ENCODE assay signal across 1 cellular context in genomic region chr17:48994548-48995331, GRCh38.
A peak's percentile ranks its signal among the peaks of the same experiment; 100 is the strongest.
TF ChIP-seq lines count a peak whose summit lies in the region.

No MANE protein-coding gene starts in this region.

TF ChIP-seq in GM12878, 131 proteins besides CTCF, POLR2A, EP300 and RAD21:
- TF ChIP-seq ATF7 (IDR thresholded peaks at IDR 0.05; ENCODE audit: low read depth), result no peak
- TF ChIP-seq CHD2 (IDR thresholded peaks at IDR 0.05; ENCODE audit: borderline replicate concordance, low read depth, low read length), result no peak
- 0 out of 2 replicates have a peak, but pooled peaks have one; percentile 10 for TF ChIP-seq EZH2 (IDR thresholded peaks at IDR 0.05; ENCODE audit: borderline replicate concordance, control insufficient read depth, low read depth, low read length)
- no peak for TF ChIP-seq SREBF2 (IDR thresholded peaks at IDR 0.05; ENCODE audit: low read length)
- TF ChIP-seq JUND (IDR thresholded peaks at IDR 0.05; ENCODE audit: low read depth, low read length), result no peak
